ENCODE assay signal across 16 cellular contexts in genomic region chrX:20461576-20461975, GRCh38.
DNase-seq lines count a peak whose midpoint lies in the region; ATAC-seq, FAIRE-seq and TF ChIP-seq lines count a peak whose summit lies in the region.
"Had no signal": no experiment of that assay in that cellular context is flagged by ENCODE, and none has a peak within 500 bp of the region (broad histone marks: within the 10 kb centered on the region; RNA-seq: fewer than 3 reads in every experiment).

No MANE protein-coding gene starts in this region.

- H3K27me3 ChIP-seq in astrocyte (ENCODE audit: insufficient read depth, low read length) (no peaks in the 10 kb centered on the region), smooth muscle cell (ENCODE audit: low read depth) (no peaks in the 10 kb centered on the region)
- H3K27me3 ChIP-seq: BE2C, right atrium auricular region had no signal

- no peak overlapping the region for H3K4me3 Mint-ChIP-seq in astrocyte (ENCODE audit: unreplicated experiment)
- no peak overlapping the region for H3K4me3 Mint-ChIP-seq in activated T-helper 17 cell treated with anti-CD3 and anti-CD28 coated beads, Interleukin-2, amount 50 U/mL, for 72 hours
- H3K4me3 Mint-ChIP-seq: activated naive CD8-positive, alpha-beta T cell treated with anti-CD3 and anti-CD28 coated beads, Interleukin-2, amount 10 ng/mL, durations not matched to agents 7 days and 5 days; stimulated activated naive B cell treated with anti-CD40 and anti-IgM and Interleukin-4, amounts not matched to agents 10 μg/mL and 1 μg/mL and 100 μg/mL, for 72 hours had no signal

- 60% methylated on average over 3 of the region's 3 CpGs for whole genome bisulfite sequencing in smooth muscle cell (ENCODE audit: low lambda C conversion rate)

- no peaks in the 10 kb centered on the region for H3K36me3 ChIP-seq in astrocyte (ENCODE audit: insufficient read depth, low read length)
- no peaks in the 10 kb centered on the region for H3K36me3 ChIP-seq in smooth muscle cell (ENCODE audit: low read depth)
- H3K36me3 ChIP-seq: BE2C, right atrium auricular region had no signal

- peak overlapping the region; percentile 15 for H3K4me2 ChIP-seq in astrocyte (ENCODE audit: low read length)
- H3K4me2 ChIP-seq in smooth muscle cell = no peak overlapping the region

- peak; percentile 47 for DNase-seq in AG08395 (ENCODE audit: low spot score)
- DNase-seq in HS-5 (ENCODE audit: low read depth) = peak; percentile 16
- peak; percentile 78 for DNase-seq in astrocyte (ENCODE audit: low read depth)
- DNase-seq in iris pigment epithelial cell (ENCODE audit: low read depth) = peak; percentile 21
- DNase-seq in stimulated activated CD8-positive, alpha-beta memory T cell treated with anti-CD3 and anti-CD28 coated beads, Interleukin-4, amount 100 ng/mL, for 48 hours = no peak
- no peak for DNase-seq in smooth muscle cell (lab: John Stamatoyannopoulos, UW; ENCODE audit: unreplicated experiment)
- no peak for DNase-seq in NCI-H2107 treated with DMSO at 0.1 percent for 48 hours (lab: John Stamatoyannopoulos, UW; ENCODE audit: unreplicated experiment)
- DNase-seq: activated naive CD8-positive, alpha-beta T cell treated with anti-CD3 and anti-CD28 coated beads, Interleukin-2, amount 10 ng/mL, durations not matched to agents 7 days and 5 days; BE2C; islet precursor cell; stimulated activated CD4-positive, alpha-beta T cell treated with anti-CD3 and anti-CD28 coated beads, Interleukin-4, amount 100 ng/mL, for 4 hours; stimulated activated naive B cell treated with anti-CD40 and anti-IgM and Interleukin-4, amounts not matched to agents 10 μg/mL and 1 μg/mL and 100 μg/mL, for 72 hours had no signal

- peak overlapping the region; percentile 63 for H3K27ac ChIP-seq in astrocyte (ENCODE audit: low read depth, low read length)
- no peak overlapping the region for H3K27ac ChIP-seq in smooth muscle cell (ENCODE audit: low read depth)
- H3K27ac ChIP-seq: right atrium auricular region had no signal

- peak overlapping the region; percentile 48 for H3K9ac ChIP-seq in astrocyte (ENCODE audit: low read length)
- H3K9ac ChIP-seq in smooth muscle cell (ENCODE audit: low read depth) = no peak overlapping the region

- H3K4me3 ChIP-seq in astrocyte (ENCODE audit: insufficient read depth, low read depth, low read length) (no peak overlapping the region), smooth muscle cell (no peak overlapping the region)
- H3K4me3 ChIP-seq: right atrium auricular region had no signal

- H3K36me3 Mint-ChIP-seq in astrocyte (ENCODE audit: low read depth, unreplicated experiment) = no peaks in the 10 kb centered on the region
- H3K36me3 Mint-ChIP-seq in activated T-helper 17 cell treated with anti-CD3 and anti-CD28 coated beads, Interleukin-2, amount 50 U/mL, for 72 hours (ENCODE audit: low read depth) = no peaks in the 10 kb centered on the region

- ATAC-seq in activated T-helper 17 cell treated with anti-CD3 and anti-CD28 coated beads, Interleukin-2, amount 50 U/mL, for 72 hours (replicated peaks) = no peak
- ATAC-seq: stimulated activated naive B cell treated with anti-CD40 and anti-IgM and Interleukin-4, amounts not matched to agents 10 μg/mL and 1 μg/mL and 100 μg/mL, for 72 hours had no signal

- H4K20me1 ChIP-seq in astrocyte (ENCODE audit: insufficient read depth, low read length) (no peaks in the 10 kb centered on the region), smooth muscle cell (ENCODE audit: low read depth) (no peaks in the 10 kb centered on the region)

- no peak for TF ChIP-seq CTCF in astrocyte (IDR thresholded peaks at IDR 0.05; ENCODE audit: insufficient read depth, low read depth, low read length)
- no peak for TF ChIP-seq CTCF in smooth muscle cell (IDR thresholded peaks at IDR 0.05; ENCODE audit: borderline replicate concordance, insufficient read depth, poor library complexity, severe bottlenecking)

- H3K4me1 ChIP-seq in astrocyte (ENCODE audit: insufficient read depth, low read length) (no peaks in the 10 kb centered on the region), smooth muscle cell (ENCODE audit: low read depth) (no peaks in the 10 kb centered on the region)
- H3K4me1 ChIP-seq: BE2C, right atrium auricular region had no signal

- no peaks in the 10 kb centered on the region for H3K4me1 Mint-ChIP-seq in astrocyte (ENCODE audit: low read depth, unreplicated experiment)
- H3K4me1 Mint-ChIP-seq in activated T-helper 17 cell treated with anti-CD3 and anti-CD28 coated beads, Interleukin-2, amount 50 U/mL, for 72 hours = peaks cover 9% of the 10 kb centered on the region

- no peak overlapping the region for H3K27ac Mint-ChIP-seq in astrocyte (ENCODE audit: unreplicated experiment)
- no peak overlapping the region for H3K27ac Mint-ChIP-seq in activated T-helper 17 cell treated with anti-CD3 and anti-CD28 coated beads, Interleukin-2, amount 50 U/mL, for 72 hours
- H3K27ac Mint-ChIP-seq: activated naive CD8-positive, alpha-beta T cell treated with anti-CD3 and anti-CD28 coated beads, Interleukin-2, amount 10 ng/mL, durations not matched to agents 7 days and 5 days had no signal

- no peaks in the 10 kb centered on the region for H3K9me3 ChIP-seq in astrocyte (ENCODE audit: insufficient read depth, low read depth, low read length)
- no peaks in the 10 kb centered on the region for H3K9me3 ChIP-seq in smooth muscle cell (replicated peaks; ENCODE audit: low read depth)
- H3K9me3 ChIP-seq: BE2C, right atrium auricular region had no signal

- H3K9me3 Mint-ChIP-seq in astrocyte (ENCODE audit: unreplicated experiment) = peaks cover 2% of the 10 kb centered on the region
- no peaks in the 10 kb centered on the region for H3K9me3 Mint-ChIP-seq in activated T-helper 17 cell treated with anti-CD3 and anti-CD28 coated beads, Interleukin-2, amount 50 U/mL, for 72 hours
- H3K9me3 Mint-ChIP-seq: activated naive CD8-positive, alpha-beta T cell treated with anti-CD3 and anti-CD28 coated beads, Interleukin-2, amount 10 ng/mL, durations not matched to agents 7 days and 5 days had no signal

- no peak overlapping the region for H2AFZ ChIP-seq in astrocyte (ENCODE audit: low read depth, low read length)
- no peak overlapping the region for H2AFZ ChIP-seq in smooth muscle cell (ENCODE audit: low read depth)

- H3F3A ChIP-seq in smooth muscle cell (ENCODE audit: low read depth) = no peaks in the 10 kb centered on the region

- H3K79me2 ChIP-seq in astrocyte (ENCODE audit: insufficient read depth, low read length) (no peaks in the 10 kb centered on the region), smooth muscle cell (ENCODE audit: low read depth) (no peaks in the 10 kb centered on the region)

- peak; percentile 72 for FAIRE-seq in astrocyte (lab: Jason Lieb, UNC)
- FAIRE-seq: frontal cortex, urothelium cell line had no signal

- no peaks in the 10 kb centered on the region for H3K27me3 Mint-ChIP-seq in astrocyte (ENCODE audit: low read depth, unreplicated experiment)
- H3K27me3 Mint-ChIP-seq in activated T-helper 17 cell treated with anti-CD3 and anti-CD28 coated beads, Interleukin-2, amount 50 U/mL, for 72 hours = no peaks in the 10 kb centered on the region
- H3K27me3 Mint-ChIP-seq: activated naive CD8-positive, alpha-beta T cell treated with anti-CD3 and anti-CD28 coated beads, Interleukin-2, amount 10 ng/mL, durations not matched to agents 7 days and 5 days had no signal

Comparison
In these comparisons a context has a peak if more than half of its experiments do, and no peak if none do; other contexts are left out.
1. DNase-seq: peak in AG08395 (single experiment), HS-5 (single experiment), astrocyte (single experiment) and iris pigment epithelial cell (single experiment); none in stimulated activated CD8-positive, alpha-beta memory T cell treated with anti-CD3 and anti-CD28 coated beads, Interleukin-4, amount 100 ng/mL, for 48 hours (single experiment), smooth muscle cell (single experiment) and NCI-H2107 treated with DMSO at 0.1 percent for 48 hours (single experiment).